In genomic region chr3:65729553-65729952, GRCh38 we compare ENCODE assay signal across 12 cellular contexts.
DNase-seq lines count a peak whose midpoint lies in the region; ATAC-seq and TF ChIP-seq lines count a peak whose summit lies in the region.
"Had no signal": no experiment of that assay in that cellular context is flagged by ENCODE, and none has a peak within 500 bp of the region (broad histone marks: within the 10 kb centered on the region; RNA-seq: fewer than 3 reads in every experiment).

No MANE protein-coding gene starts in this region.

- H2AFZ ChIP-seq in ACC112 (ENCODE audit: low read length, unreplicated experiment): no peak overlapping the region

- H3K4me3 ChIP-seq in ACC112 (ENCODE audit: low read depth, low read length) (peak overlapping the region; percentile 2; the same call in 1 of the 2 replicates), mucosa of descending colon (no peak overlapping the region)
- H3K4me3 ChIP-seq: uterus had no signal

- ATAC-seq in mucosa of descending colon (peak; percentile 77), HG03175 (IDR thresholded peaks at IDR 0.05; ENCODE audit: unreplicated experiment) (no peak), HG02571 (IDR thresholded peaks at IDR 0.05; ENCODE audit: unreplicated experiment) (no peak), GM18517 (IDR thresholded peaks at IDR 0.05; ENCODE audit: unreplicated experiment) (no peak), HG03439 (IDR thresholded peaks at IDR 0.05; ENCODE audit: unreplicated experiment) (no peak)

- H3K36me3 ChIP-seq in ACC112 (ENCODE audit: insufficient read depth, low read length) (no peaks in the 10 kb centered on the region), mucosa of descending colon (ENCODE audit: low read depth) (no peaks in the 10 kb centered on the region)
- H3K36me3 ChIP-seq: uterus had no signal

- H3K4me1 ChIP-seq in ACC112 (ENCODE audit: control insufficient read depth, insufficient read depth, low read length, unreplicated experiment): peaks cover 20% of the 10 kb centered on the region
- peaks cover 14% of the 10 kb centered on the region for H3K4me1 ChIP-seq in mucosa of descending colon (ENCODE audit: low read depth)
- H3K4me1 ChIP-seq: uterus had no signal

- no peaks in the 10 kb centered on the region for H3K27me3 ChIP-seq in ACC112 (ENCODE audit: insufficient read depth, low read length)
- H3K27me3 ChIP-seq: uterus had no signal

- TF ChIP-seq CTCF in mucosa of descending colon (IDR thresholded peaks at IDR 0.05): no peak

- no peaks in the 10 kb centered on the region for H3K9me3 ChIP-seq in mucosa of descending colon
- H3K9me3 ChIP-seq: uterus had no signal

- intact Hi-C loops in mucosa of descending colon (cut with DNase I, micrococcal nuclease): no loop called here

- H3K27ac ChIP-seq in ACC112 (ENCODE audit: low read depth, low read length): peak overlapping the region; percentile 57
- H3K27ac ChIP-seq: uterus had no signal

- DNase-seq in M059J (ENCODE audit: low read depth): peak; percentile 20
- peak; percentile 85 for DNase-seq in dermis blood vessel endothelial cell
- DNase-seq in mucosa of descending colon: peak in 1 of 3 donors; percentile 22
- DNase-seq: effector CD4-positive, alpha-beta T cell; kidney glomerular epithelial cell; T-helper 2 cell had no signal

- no peaks in the 10 kb centered on the region for H3K79me2 ChIP-seq in ACC112 (ENCODE audit: control insufficient read depth, insufficient read depth, low read length, unreplicated experiment)
